In the genomic region with DNA sequence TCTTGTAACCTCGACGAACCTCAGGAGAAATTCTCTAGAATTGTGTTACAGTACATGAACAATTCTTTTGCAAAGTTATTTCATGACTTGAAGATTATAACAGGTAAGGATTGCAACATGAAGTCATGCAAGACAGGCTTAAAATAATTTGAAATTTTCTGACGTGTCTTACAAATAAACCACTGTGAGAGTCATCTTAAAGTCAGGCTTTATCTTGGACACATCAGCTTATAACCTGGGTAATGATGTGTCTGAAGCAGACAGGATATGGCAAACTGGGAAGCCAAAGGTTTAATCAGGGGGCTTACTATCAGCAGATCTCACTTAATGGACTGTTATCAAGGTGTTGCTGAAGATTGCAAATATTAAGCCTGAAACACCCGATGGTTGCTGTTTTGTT, we compare ENCODE assay signal across 1 cellular context.
TF ChIP-seq lines count a peak whose summit lies in the region.

No MANE protein-coding gene starts in this region.

TF ChIP-seq in HCT116, 20 proteins besides CTCF, POLR2A, EP300 and RAD21 (continued from another document):
- TF ChIP-seq, protein P1, sequence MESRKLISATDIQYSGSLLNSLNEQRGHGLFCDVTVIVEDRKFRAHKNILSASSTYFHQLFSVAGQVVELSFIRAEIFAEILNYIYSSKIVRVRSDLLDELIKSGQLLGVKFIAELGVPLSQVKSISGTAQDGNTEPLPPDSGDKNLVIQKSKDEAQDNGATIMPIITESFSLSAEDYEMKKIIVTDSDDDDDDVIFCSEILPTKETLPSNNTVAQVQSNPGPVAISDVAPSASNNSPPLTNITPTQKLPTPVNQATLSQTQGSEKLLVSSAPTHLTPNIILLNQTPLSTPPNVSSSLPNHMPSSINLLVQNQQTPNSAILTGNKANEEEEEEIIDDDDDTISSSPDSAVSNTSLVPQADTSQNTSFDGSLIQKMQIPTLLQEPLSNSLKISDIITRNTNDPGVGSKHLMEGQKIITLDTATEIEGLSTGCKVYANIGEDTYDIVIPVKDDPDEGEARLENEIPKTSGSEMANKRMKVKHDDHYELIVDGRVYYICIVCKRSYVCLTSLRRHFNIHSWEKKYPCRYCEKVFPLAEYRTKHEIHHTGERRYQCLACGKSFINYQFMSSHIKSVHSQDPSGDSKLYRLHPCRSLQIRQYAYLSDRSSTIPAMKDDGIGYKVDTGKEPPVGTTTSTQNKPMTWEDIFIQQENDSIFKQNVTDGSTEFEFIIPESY (IDR thresholded peaks at IDR 0.05; ENCODE audit: extremely low read depth, insufficient replicate concordance, low read length), result no peak
- TF ChIP-seq TCF7L2 (IDR thresholded peaks at IDR 0.05; ENCODE audit: borderline replicate concordance, extremely low read depth, insufficient read depth, insufficient read length), result no peak
- no peak for TF ChIP-seq CEBPB (IDR thresholded peaks at IDR 0.05; ENCODE audit: low read depth)
- TF ChIP-seq, protein P2, sequence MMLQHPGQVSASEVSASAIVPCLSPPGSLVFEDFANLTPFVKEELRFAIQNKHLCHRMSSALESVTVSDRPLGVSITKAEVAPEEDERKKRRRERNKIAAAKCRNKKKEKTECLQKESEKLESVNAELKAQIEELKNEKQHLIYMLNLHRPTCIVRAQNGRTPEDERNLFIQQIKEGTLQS (IDR thresholded peaks at IDR 0.05), result no peak
- TF ChIP-seq EGR1 (IDR thresholded peaks at IDR 0.05; ENCODE audit: low read depth), result no peak
- no peak for TF ChIP-seq ELF1 (IDR thresholded peaks at IDR 0.05; ENCODE audit: borderline replicate concordance, low read depth)
- no peak for TF ChIP-seq EZH2phosphoT487 (IDR thresholded peaks at IDR 0.05; ENCODE audit: borderline replicate concordance)
- no peak for TF ChIP-seq MAX (IDR thresholded peaks at IDR 0.05)
- no peak for TF ChIP-seq POLR2AphosphoS5 (IDR thresholded peaks at IDR 0.05; ENCODE audit: low read depth, low read length)
- TF ChIP-seq FOSL1 (IDR thresholded peaks at IDR 0.05; ENCODE audit: low read depth), result no peak
